ENCODE assay signal across 19 cellular contexts in genomic region chr4:80264352-80264647, GRCh38. TPM values are rescaled to one million over a fixed set of nuclear protein-coding genes. Genes with fewer than 3 reads are reported as not detected.
DNase-seq lines count a peak whose midpoint lies in the region; ATAC-seq and TF ChIP-seq lines count a peak whose summit lies in the region.
"Had no signal": no experiment of that assay in that cellular context is flagged by ENCODE, and none has a peak within 500 bp of the region (broad histone marks: within the 10 kb centered on the region; RNA-seq: fewer than 3 reads in every experiment).

No MANE protein-coding gene starts in this region.

- ATAC-seq in activated B cell treated with CpG ODN at 0.5 μM for 24 hours (ENCODE audit: low read depth) (no peak), T-cell (replicated peaks in 1 of 4) (no peak), HG03159 (IDR thresholded peaks at IDR 0.05; ENCODE audit: unreplicated experiment) (no peak)
- ATAC-seq: K562, Right ventricle myocardium inferior had no signal

- H3K36me3 Mint-ChIP-seq in activated B cell treated with CpG ODN at 0.5 μM for 24 hours (ENCODE audit: low read depth) (no peaks in the 10 kb centered on the region), endothelial cell (ENCODE audit: low read depth, unreplicated experiment) (peaks cover 3% of the 10 kb centered on the region), nephron (ENCODE audit: low read depth) (peaks cover 6% of the 10 kb centered on the region), T-cell (no peaks in the 10 kb centered on the region)
- no peaks in the 10 kb centered on the region for H3K36me3 Mint-ChIP-seq in activated CD4-positive, alpha-beta T cell treated with anti-CD3 and anti-CD28 coated beads, Interleukin-2, amount 10 ng/mL, durations not matched to agents 24 days and 14 days (ENCODE audit: low read depth)

- CTCF ChIA-PET in activated B cell treated with CpG ODN at 0.5 μM for 24 hours (lab: Charles Lee) (no interaction called here), T-cell (lab: Charles Lee) (no interaction called here)

- peaks cover 68% of the 10 kb centered on the region for H3K27me3 Mint-ChIP-seq in activated B cell treated with CpG ODN at 0.5 μM for 24 hours
- H3K27me3 Mint-ChIP-seq in endothelial cell (ENCODE audit: unreplicated experiment), result peaks cover 43% of the 10 kb centered on the region
- peaks cover 97% of the 10 kb centered on the region for H3K27me3 Mint-ChIP-seq in nephron (ENCODE audit: low read depth)
- peaks cover 78% of the 10 kb centered on the region for H3K27me3 Mint-ChIP-seq in activated CD4-positive, alpha-beta T cell treated with anti-CD3 and anti-CD28 coated beads, Interleukin-2, amount 10 ng/mL, durations not matched to agents 24 days and 14 days
- H3K27me3 Mint-ChIP-seq in T-cell, result peaks cover 73 to 74% of the 10 kb centered on the region in 2 donors

- POLR2A ChIA-PET in activated B cell treated with CpG ODN at 0.5 μM for 24 hours (lab: Charles Lee), result no interaction called here
- POLR2A ChIA-PET in T-cell (lab: Charles Lee), result no interaction called here

- H3K27ac Mint-ChIP-seq in activated B cell treated with CpG ODN at 0.5 μM for 24 hours (no peak overlapping the region), endothelial cell (ENCODE audit: unreplicated experiment) (no peak overlapping the region), nephron (no peak overlapping the region), T-cell (no peak overlapping the region)
- H3K27ac Mint-ChIP-seq in activated CD4-positive, alpha-beta T cell treated with anti-CD3 and anti-CD28 coated beads, Interleukin-2, amount 10 ng/mL, durations not matched to agents 24 days and 14 days, result no peak overlapping the region

- H3K4me1 Mint-ChIP-seq in activated B cell treated with CpG ODN at 0.5 μM for 24 hours (peaks cover 31% of the 10 kb centered on the region), endothelial cell (ENCODE audit: unreplicated experiment) (peaks cover 36% of the 10 kb centered on the region), nephron (peaks cover 52% of the 10 kb centered on the region), T-cell (peaks cover 38 to 42% (median 41%) of the 10 kb centered on the region in 3 donors)
- H3K4me1 Mint-ChIP-seq in activated CD4-positive, alpha-beta T cell treated with anti-CD3 and anti-CD28 coated beads, Interleukin-2, amount 10 ng/mL, durations not matched to agents 24 days and 14 days, result peaks cover 12% of the 10 kb centered on the region

- DNase-seq in activated B cell treated with CpG ODN at 0.5 μM for 24 hours (no peak), endothelial cell (ENCODE audit: low spot score) (no peak), T-cell (no peak), NCI-H748 treated with DMSO at 0.1 percent for 48 hours (lab: John Stamatoyannopoulos, UW) (no peak)
- no peak for DNase-seq in activated CD4-positive, alpha-beta T cell treated with anti-CD3 and anti-CD28 coated beads, Interleukin-2, amount 10 ng/mL, durations not matched to agents 24 days and 14 days
- DNase-seq: ACHN; AML-193; DND-41; NCI-H1105; NCI-H2081; NCI-H446 treated with DMSO at 0.1 percent for 48 hours; NCI-H69; NK-92 treated with Interleukin-12 subunit alpha and Interleukin-12 subunit beta, amount 100 ng/mL, for 24 hours; Peyer's patch had no signal

- intact Hi-C loops in activated B cell treated with CpG ODN at 0.5 μM for 24 hours (cut with micrococcal nuclease), result no loop called here
- intact Hi-C loops in activated CD4-positive, alpha-beta T cell treated with anti-CD3 and anti-CD28 coated beads, Interleukin-2, amount 10 ng/mL, durations not matched to agents 24 days and 14 days (cut with micrococcal nuclease), result no loop called here

- H3K9me3 Mint-ChIP-seq in activated B cell treated with CpG ODN at 0.5 μM for 24 hours (no peaks in the 10 kb centered on the region), endothelial cell (ENCODE audit: unreplicated experiment) (no peaks in the 10 kb centered on the region), nephron (peaks cover 6% of the 10 kb centered on the region), T-cell (no peaks in the 10 kb centered on the region)
- no peaks in the 10 kb centered on the region for H3K9me3 Mint-ChIP-seq in activated CD4-positive, alpha-beta T cell treated with anti-CD3 and anti-CD28 coated beads, Interleukin-2, amount 10 ng/mL, durations not matched to agents 24 days and 14 days

- H3K4me3 Mint-ChIP-seq in activated B cell treated with CpG ODN at 0.5 μM for 24 hours (peak overlapping the region; percentile 19), endothelial cell (ENCODE audit: unreplicated experiment) (peak overlapping the region; percentile 42), nephron (peak overlapping the region; percentile 43 to 94 (median 89)), T-cell (no peak overlapping the region)
- H3K4me3 Mint-ChIP-seq in activated CD4-positive, alpha-beta T cell treated with anti-CD3 and anti-CD28 coated beads, Interleukin-2, amount 10 ng/mL, durations not matched to agents 24 days and 14 days, result no peak overlapping the region

- TF ChIP-seq CTCF in activated B cell treated with CpG ODN at 0.5 μM for 24 hours (IDR thresholded peaks at IDR 0.05) (no peak), endothelial cell (IDR thresholded peaks at IDR 0.05; ENCODE audit: unreplicated experiment) (no peak), nephron (IDR thresholded peaks at IDR 0.05; ENCODE audit: unreplicated experiment in 3 of 3) (no peak)

RNA-seq across cellular contexts. Expression of gene FGF5, which starts 2.2 kb away (rescaled TPM):
- total RNA-seq in activated B cell treated with CpG ODN at 0.5 μM for 24 hours (not detected in 2 replicates), endothelial cell (ENCODE audit: unreplicated experiment) (not detected), T-cell (under 1 TPM in 2 of 5 donors, not detected in 3; 0.07 to 0.18 TPM)
- total RNA-seq in activated CD4-positive, alpha-beta T cell treated with anti-CD3 and anti-CD28 coated beads, Interleukin-2, amount 10 ng/mL, durations not matched to agents 24 days and 14 days, result not detected in 2 replicates
- total RNA-seq: Peyer's patch, SK-MEL-5 had no signal

Comparison
In these comparisons a context has a peak if more than half of its experiments do, and no peak if none do; other contexts are left out.
1. H3K4me3 Mint-ChIP-seq: peak in activated B cell treated with CpG ODN at 0.5 μM for 24 hours (single experiment), endothelial cell (single experiment) and nephron (3 of 3); none in activated CD4-positive, alpha-beta T cell treated with anti-CD3 and anti-CD28 coated beads, Interleukin-2, amount 10 ng/mL, durations not matched to agents 24 days and 14 days (single experiment) and T-cell (0 of 3).